ENCODE assay signal across 10 cellular contexts in the genomic region with DNA sequence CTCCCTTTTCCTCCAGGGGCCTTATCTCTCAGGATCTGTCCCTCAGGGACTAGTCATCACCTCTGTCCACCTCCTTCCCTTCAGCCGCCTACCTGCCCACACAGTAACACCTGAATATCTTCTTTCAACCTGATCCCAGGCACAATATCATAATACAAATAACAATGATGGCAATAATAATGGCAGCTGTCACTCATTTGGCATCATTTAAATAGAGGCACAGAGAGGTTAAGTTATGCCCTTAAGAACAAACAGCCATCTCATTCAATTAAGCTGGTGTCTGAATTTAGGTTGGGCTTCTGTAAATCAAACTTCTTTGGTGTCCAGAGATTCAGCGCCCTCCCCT. TPM values are rescaled to one million over a fixed set of nuclear protein-coding genes. Genes with fewer than 3 reads are reported as not detected.
DNase-seq lines count a peak whose midpoint lies in the region; ATAC-seq, FAIRE-seq and TF ChIP-seq lines count a peak whose summit lies in the region.
"Had no signal": no experiment of that assay in that cellular context is flagged by ENCODE, and none has a peak within 500 bp of the region (broad histone marks: within the 10 kb centered on the region; RNA-seq: fewer than 3 reads in every experiment).

No MANE protein-coding gene starts in this region.

- peak overlapping the region; percentile 74 to 92 for H3K27ac Mint-ChIP-seq in effector memory CD8-positive, alpha-beta T cell

- H3K9ac ChIP-seq in BLaER1 (peak overlapping the region; percentile 49; the same call in 1 of the 2 replicates), OCI-LY3 (ENCODE audit: low read length) (peak overlapping the region; percentile 43; the same call in 1 of the 2 replicates)

- TF ChIP-seq CTCF in OCI-LY3 (IDR thresholded peaks at IDR 0.05; ENCODE audit: low read depth, low read length) (no peak), osteoblast (IDR thresholded peaks at IDR 0.05; ENCODE audit: extremely low read depth, low read depth, low read length) (no peak)

- H3K4me1 ChIP-seq in BLaER1 (peaks cover 84% of the 10 kb centered on the region), OCI-LY3 (ENCODE audit: low read length) (peaks cover 14% of the 10 kb centered on the region), osteoblast (ENCODE audit: insufficient read depth, low read length) (peaks cover 18% of the 10 kb centered on the region)

- no peaks in the 10 kb centered on the region for H3K9me3 Mint-ChIP-seq in effector memory CD8-positive, alpha-beta T cell

- peak overlapping the region; percentile 77 for H3K27ac ChIP-seq in BLaER1
- H3K27ac ChIP-seq in OCI-LY3 (ENCODE audit: low read length) = no peak overlapping the region
- no peak overlapping the region for H3K27ac ChIP-seq in osteoblast (ENCODE audit: low read depth, low read length)

- H3K4me1 Mint-ChIP-seq in effector memory CD8-positive, alpha-beta T cell (ENCODE audit: low read depth in 2 of 2) = peaks cover 23 to 31% of the 10 kb centered on the region in 2 donors

- no peak for DNase-seq in effector memory CD8-positive, alpha-beta T cell
- DNase-seq in osteoblast (ENCODE audit: insufficient read length, low spot score, missing footprints) (no peak), SHP77 (lab: John Stamatoyannopoulos, UW) (no peak), urothelium cell line (ENCODE audit: low spot score) (no peak)
- DNase-seq: cerebellar nuclear complex had no signal

- H3K27me3 Mint-ChIP-seq in effector memory CD8-positive, alpha-beta T cell = no peaks in the 10 kb centered on the region

- H3K27me3 ChIP-seq in BLaER1 = no peaks in the 10 kb centered on the region
- no peaks in the 10 kb centered on the region for H3K27me3 ChIP-seq in OCI-LY3 (ENCODE audit: low read depth, low read length)
- no peaks in the 10 kb centered on the region for H3K27me3 ChIP-seq in osteoblast (ENCODE audit: insufficient read depth, low read length)

- H3K4me2 ChIP-seq in BLaER1 (peak overlapping the region; percentile 83), OCI-LY3 (ENCODE audit: low read length) (peak overlapping the region; percentile 68), osteoblast (ENCODE audit: insufficient read depth, low read length) (peak overlapping the region; percentile 42)

- peak; percentile 5 for ATAC-seq in effector memory CD8-positive, alpha-beta T cell (replicated peaks)
- ATAC-seq in HG03378 (IDR thresholded peaks at IDR 0.05; ENCODE audit: unreplicated experiment) (no peak), GM19351 (IDR thresholded peaks at IDR 0.05; ENCODE audit: unreplicated experiment) (no peak)

- peaks cover 75% of the 10 kb centered on the region for H4K20me1 ChIP-seq in BLaER1
- H4K20me1 ChIP-seq in OCI-LY3 (ENCODE audit: insufficient read depth, low read length) = no peaks in the 10 kb centered on the region
- peaks cover 25% of the 10 kb centered on the region for H4K20me1 ChIP-seq in osteoblast (ENCODE audit: insufficient read depth, low read length)

- H3K4me3 Mint-ChIP-seq in effector memory CD8-positive, alpha-beta T cell = peak overlapping the region; percentile 15 to 32

- H3K4me3 ChIP-seq in BLaER1 (peak overlapping the region; percentile 47; the same call in 1 of the 2 replicates), OCI-LY3 (ENCODE audit: low read length) (peak overlapping the region; percentile 20; the same call in 1 of the 2 replicates), osteoblast (ENCODE audit: insufficient read depth, low read length) (no peak overlapping the region)

- H3K9me3 ChIP-seq in BLaER1 (no peaks in the 10 kb centered on the region), OCI-LY3 (ENCODE audit: insufficient read depth, low read length) (no peaks in the 10 kb centered on the region), osteoblast (ENCODE audit: low read depth, low read length) (no peaks in the 10 kb centered on the region)

- H2AFZ ChIP-seq in OCI-LY3 (ENCODE audit: low read depth, low read length) (no peak overlapping the region), osteoblast (ENCODE audit: low read length) (no peak overlapping the region)

- H3K36me3 Mint-ChIP-seq in effector memory CD8-positive, alpha-beta T cell (ENCODE audit: insufficient read depth) = no peaks in the 10 kb centered on the region

- FAIRE-seq in urothelium cell line (lab: Jason Lieb, UNC) = no peak
- FAIRE-seq: islet of Langerhans had no signal

- H3K79me2 ChIP-seq in OCI-LY3 (ENCODE audit: low read length) = no peaks in the 10 kb centered on the region
- H3K79me2 ChIP-seq in osteoblast (ENCODE audit: insufficient read depth, low read length) = peaks cover 27% of the 10 kb centered on the region

- H3K36me3 ChIP-seq in BLaER1 (peaks cover 53% of the 10 kb centered on the region), OCI-LY3 (replicated peaks; ENCODE audit: low read depth, low read length) (no peaks in the 10 kb centered on the region), osteoblast (ENCODE audit: insufficient read depth, low read length) (peaks cover 26% of the 10 kb centered on the region)

RNA-seq across cellular contexts. Expression of gene AHDC1, which starts 47.5 kb away (rescaled TPM):
- 11.2 and 13.3 TPM in 2 replicates for total RNA-seq in osteoblast
